ENCODE assay signal across 35 cellular contexts in the genomic region with DNA sequence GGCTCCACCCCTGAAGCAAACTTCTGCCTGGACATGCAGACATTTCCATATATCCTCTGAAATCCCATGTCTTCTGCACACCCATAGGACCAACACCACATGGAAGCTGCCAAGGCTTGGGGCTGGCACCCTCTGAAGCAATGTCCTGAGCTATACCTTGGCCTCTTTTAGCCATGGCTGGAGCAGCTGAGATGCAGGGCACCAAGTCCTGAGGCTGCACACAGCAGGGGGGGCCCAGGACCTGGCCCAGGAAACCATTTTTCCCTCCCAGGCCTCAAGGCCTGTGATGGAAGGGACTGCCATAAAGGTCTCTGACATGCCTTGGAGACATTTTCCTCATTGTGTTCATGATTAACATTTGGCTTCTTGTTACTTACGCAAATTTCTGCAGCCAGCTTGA.
"Had no signal": no experiment of that assay in that cellular context is flagged by ENCODE, and none has a peak within 500 bp of the region (broad histone marks: within the 10 kb centered on the region; RNA-seq: fewer than 3 reads in every experiment).

No MANE protein-coding gene starts in this region.

- H3K36me3 ChIP-seq: MG63 had no signal

- H3K4me3 ChIP-seq: MG63 had no signal

- H3K9me3 ChIP-seq: MG63 had no signal

- DNase-seq: Kasumi-1, MG63, MM.1S, MV-4-11, NCI-H1048, NCI-H1092, NCI-H1092 treated with DMSO at 0.1 percent for 48 hours, NCI-H1105, NCI-H1105 treated with DMSO at 0.1 percent for 48 hours, NCI-H1417, NCI-H1417 treated with DMSO at 0.1 percent for 48 hours, NCI-H1436, NCI-H1436 treated with DMSO at 0.1 percent for 48 hours, NCI-H146, NCI-H1694, NCI-H1694 treated with DMSO at 0.1 percent for 48 hours, NCI-H187, NCI-H187 treated with DMSO at 0.1 percent for 48 hours, NCI-H1930, NCI-H2029, NCI-H2029 treated with DMSO at 0.1 percent for 48 hours, NCI-H2081, NCI-H2081 treated with DMSO at 0.1 percent for 48 hours, NCI-H2107, NCI-H2171, NCI-H2171 treated with DMSO at 0.1 percent for 48 hours, NCI-H2227 treated with DMSO at 0.1 percent for 48 hours, NCI-H226, NCI-H345, NCI-H446, NCI-H446 treated with DMSO at 0.1 percent for 48 hours, NCI-H510A, NCI-H510A treated with DMSO at 0.1 percent for 48 hours, NCI-H524, NCI-H524 treated with DMSO at 0.1 percent for 48 hours had no signal
